9 cellular contexts compared by ENCODE assay signal in the genomic region with DNA sequence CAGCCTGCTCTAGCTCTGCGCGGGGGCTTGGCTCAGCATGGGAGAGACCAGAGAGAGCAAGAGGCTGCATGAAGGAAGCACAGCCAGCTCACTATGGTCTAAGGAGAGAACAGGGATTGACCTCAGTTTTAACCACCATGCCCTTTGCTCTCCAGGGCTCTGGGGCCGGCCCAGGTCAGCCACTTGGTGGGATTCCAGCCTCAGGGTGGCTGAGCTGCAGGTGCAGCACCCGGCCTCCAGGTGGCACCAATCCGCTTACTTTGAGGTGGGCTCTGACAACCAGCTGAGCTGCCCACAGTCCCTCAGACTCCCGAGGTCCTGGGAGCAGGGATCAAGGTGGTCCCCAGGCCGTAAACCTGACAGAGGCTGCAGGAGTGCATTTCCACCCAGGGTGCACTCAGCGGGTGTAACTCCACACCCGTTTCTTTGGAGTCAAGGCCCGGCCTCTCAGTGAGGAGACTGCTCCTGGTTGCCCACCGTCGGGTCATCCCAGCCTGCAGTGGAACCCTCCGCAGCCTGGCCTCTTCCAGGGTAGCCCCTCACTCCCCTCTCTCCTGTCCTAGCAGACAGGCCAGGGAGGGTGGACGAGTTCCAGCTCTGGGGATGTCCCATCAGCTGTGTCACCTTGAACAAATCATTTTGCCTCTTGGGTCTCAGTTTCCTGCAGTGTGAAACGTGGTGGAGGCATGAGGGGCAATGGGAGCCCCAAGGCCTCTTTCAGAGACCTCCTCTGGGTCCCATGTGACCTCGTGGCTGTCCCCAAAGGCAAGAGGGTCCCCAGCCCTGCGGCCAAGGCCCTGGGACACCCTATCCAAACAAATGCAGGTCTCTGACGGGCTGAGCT. TPM values are rescaled to one million over a fixed set of nuclear protein-coding genes. Genes with fewer than 3 reads are reported as not detected.
A peak's percentile ranks its signal among the peaks of the same experiment; 100 is the strongest.
DNase-seq lines count a peak whose midpoint lies in the region; ATAC-seq and TF ChIP-seq lines count a peak whose summit lies in the region.
"Had no signal": no experiment of that assay in that cellular context is flagged by ENCODE, and none has a peak within 500 bp of the region (broad histone marks: within the 10 kb centered on the region; RNA-seq: fewer than 3 reads in every experiment).

No MANE protein-coding gene starts in this region.

- H2AFZ ChIP-seq in GM23248, result no peak overlapping the region

- peaks cover 42% of the 10 kb centered on the region for H3K27me3 ChIP-seq in GM23248 (replicated peaks; ENCODE audit: insufficient read depth)

- no peak overlapping the region for H3K9ac ChIP-seq in GM23248

- H3K4me3 ChIP-seq in GM23248, result no peak overlapping the region
- no peak overlapping the region for H3K4me3 ChIP-seq in fibroblast of the aortic adventitia (ENCODE audit: low read depth, low read length)

- no peaks in the 10 kb centered on the region for H3F3A ChIP-seq in GM23248 (ENCODE audit: insufficient read depth)

- no peaks in the 10 kb centered on the region for H4K20me1 ChIP-seq in GM23248 (ENCODE audit: insufficient read depth)

- H3K4me1 ChIP-seq in GM23248 (ENCODE audit: insufficient read depth), result no peaks in the 10 kb centered on the region

- H3K9me3 ChIP-seq in GM23248 (ENCODE audit: low read depth), result no peaks in the 10 kb centered on the region

- no peaks in the 10 kb centered on the region for H3K36me3 Mint-ChIP-seq in activated T-cell treated with anti-CD3 and anti-CD28 coated beads, Interleukin-2, amount 50 U/mL, for 72 hours (ENCODE audit: insufficient read depth in 2 of 2)
- H3K36me3 Mint-ChIP-seq in type B pancreatic cell, result no peaks in the 10 kb centered on the region

- no peaks in the 10 kb centered on the region for H3K9me2 ChIP-seq in GM23248 (ENCODE audit: insufficient read depth)

- no peaks in the 10 kb centered on the region for H3K79me2 ChIP-seq in GM23248 (ENCODE audit: insufficient read depth)

- peak; percentile 55 to 57 for ATAC-seq in activated T-cell treated with anti-CD3 and anti-CD28 coated beads, Interleukin-2, amount 50 U/mL, for 72 hours (replicated peaks in 1 of 2)
- ATAC-seq in omental fat pad (ENCODE audit: low FRiP score), result peak; percentile 57
- no peak for ATAC-seq in GM19035 (IDR thresholded peaks at IDR 0.05; ENCODE audit: unreplicated experiment)

- no peaks in the 10 kb centered on the region for H3K36me3 ChIP-seq in GM23248 (ENCODE audit: low read depth)

- WGBS in GM23248 (ENCODE audit: low coverage in 1 of 2, low lambda C conversion rate in 2 of 2, missing lambda C conversion rate in 2 of 2), 2 experiments, result 19 to 24% methylated on average over 17 to 18 of the region's 18 CpGs

- in situ Hi-C loops in GM23248 (cut with MboI), result no loop called here

- DNase-seq in GM23248 (peak; percentile 67), OCI-M1 (lab: John Stamatoyannopoulos, UW) (peak; percentile 77), fibroblast of the aortic adventitia (ENCODE audit: low read depth) (peak; percentile 49), omental fat pad (ENCODE audit: low spot score) (peak; percentile 33), type B pancreatic cell (ENCODE audit: extremely low spot score, unreplicated experiment) (no peak)
- peak; percentile 66 to 68 for DNase-seq in activated T-cell treated with anti-CD3 and anti-CD28 coated beads, Interleukin-2, amount 50 U/mL, for 72 hours

- H3K27ac ChIP-seq in C4-2B (no peak overlapping the region), GM23248 (no peak overlapping the region)

- TF ChIP-seq CTCF in C4-2B (conservative IDR thresholded peaks at IDR 0.05) (peak; percentile 90), fibroblast of the aortic adventitia (IDR thresholded peaks at IDR 0.05; ENCODE audit: insufficient read depth, low read length) (peak; percentile 94), omental fat pad (IDR thresholded peaks at IDR 0.05) (peak in 1 of 3 donors; percentile 68), type B pancreatic cell (conservative IDR thresholded peaks at IDR 0.05) (peak; percentile 88)

- no peaks in the 10 kb centered on the region for H3K9me3 Mint-ChIP-seq in activated T-cell treated with anti-CD3 and anti-CD28 coated beads, Interleukin-2, amount 50 U/mL, for 72 hours
- no peaks in the 10 kb centered on the region for H3K9me3 Mint-ChIP-seq in type B pancreatic cell

- H3K27ac Mint-ChIP-seq in activated T-cell treated with anti-CD3 and anti-CD28 coated beads, Interleukin-2, amount 50 U/mL, for 72 hours, result no peak overlapping the region
- no peak overlapping the region for H3K27ac Mint-ChIP-seq in type B pancreatic cell

- H3K27me3 Mint-ChIP-seq in activated T-cell treated with anti-CD3 and anti-CD28 coated beads, Interleukin-2, amount 50 U/mL, for 72 hours (ENCODE audit: low read depth), result peaks cover 25% of the 10 kb centered on the region
- H3K27me3 Mint-ChIP-seq in type B pancreatic cell, result peaks cover 59% of the 10 kb centered on the region

- peak overlapping the region; percentile 20 for H3K4me2 ChIP-seq in GM23248 (ENCODE audit: unreplicated experiment)

- no peak overlapping the region for H3K4me3 Mint-ChIP-seq in activated T-cell treated with anti-CD3 and anti-CD28 coated beads, Interleukin-2, amount 50 U/mL, for 72 hours
- no peak overlapping the region for H3K4me3 Mint-ChIP-seq in type B pancreatic cell

- peaks cover 5% of the 10 kb centered on the region for H3K4me1 Mint-ChIP-seq in activated T-cell treated with anti-CD3 and anti-CD28 coated beads, Interleukin-2, amount 50 U/mL, for 72 hours (ENCODE audit: low read depth)
- no peaks in the 10 kb centered on the region for H3K4me1 Mint-ChIP-seq in type B pancreatic cell (ENCODE audit: unreplicated experiment)

RNA-seq across cellular contexts. Expression of gene LGR6, which starts 0.6 kb away (rescaled TPM):
- total RNA-seq in GM23248 (2014; rRNA removed; shearing (Covaris generic)), result not detected in 2 replicates
- polyA plus RNA-seq in GM23248 (2016; fragmentation: Nextera tagmentation; extraction: Ambion mirVana), result not detected in 2 replicates
- total RNA-seq in activated T-cell treated with anti-CD3 and anti-CD28 coated beads, Interleukin-2, amount 50 U/mL, for 72 hours, result under 1 TPM; 0.22 to 0.69 TPM
- total RNA-seq in fibroblast of the aortic adventitia (ENCODE audit: low replicate concordance), result not detected in 2 replicates
- total RNA-seq in omental fat pad, result under 1 TPM in 2 of 4 donors, not detected in 2; 0.28 to 0.32 TPM
- total RNA-seq in type B pancreatic cell (ENCODE audit: low replicate concordance), result 2.8 and 6.9 TPM in 2 replicates
- total RNA-seq: T-helper 1 cell treated with Interleukin-12 subunit alpha and Interleukin-12 subunit beta and Interleukin-4 antibody, amounts not matched to agents 30 ng/mL and 1 ng/mL, for 36 hours had no signal

RNA-seq across cellular contexts. Expression of gene PTPN7, which starts 32.6 kb away (rescaled TPM):
- total RNA-seq in GM23248 (2014; rRNA removed; shearing (Covaris generic)), result not detected in 2 replicates
- 0.16 TPM in 1 of 2 replicates, not detected in the other for polyA plus RNA-seq in GM23248 (2016; fragmentation: Nextera tagmentation; extraction: Ambion mirVana)
- total RNA-seq in activated T-cell treated with anti-CD3 and anti-CD28 coated beads, Interleukin-2, amount 50 U/mL, for 72 hours, result 100 to 1,000 TPM; 196 to 201 TPM
- not detected in 2 replicates for total RNA-seq in fibroblast of the aortic adventitia (ENCODE audit: low replicate concordance)
- 10 to 100 TPM in 1 of 4 donors, 1 to 10 TPM in 3; 2.9 to 14.4 (median 4.6) TPM for total RNA-seq in omental fat pad
- total RNA-seq in type B pancreatic cell (ENCODE audit: low replicate concordance), result 0.29 TPM in 1 of 2 replicates, not detected in the other

RNA-seq across cellular contexts. Expression of gene ARL8A, which starts 48.5 kb away (rescaled TPM):
- total RNA-seq in GM23248 (2014; rRNA removed; shearing (Covaris generic)), result 25.0 and 32.5 TPM in 2 replicates
- 33.5 and 33.9 TPM in 2 replicates for polyA plus RNA-seq in GM23248 (2016; fragmentation: Nextera tagmentation; extraction: Ambion mirVana)
- 10 to 100 TPM; 58.1 to 77.1 TPM for total RNA-seq in activated T-cell treated with anti-CD3 and anti-CD28 coated beads, Interleukin-2, amount 50 U/mL, for 72 hours
- 3.4 and 16.9 TPM in 2 replicates for total RNA-seq in fibroblast of the aortic adventitia (ENCODE audit: low replicate concordance)
- 10 to 100 TPM; 31.1 to 61.8 (median 43.0) TPM for total RNA-seq in omental fat pad
- total RNA-seq in type B pancreatic cell (ENCODE audit: low replicate concordance), result 58.6 and 69.1 TPM in 2 replicates

Comparison
In these comparisons a context has a peak if more than half of its experiments do, and no peak if none do; other contexts are left out.
1. RNA of gene PTPN7, which starts 32.6 kb away (total RNA-seq): 196 to 201 TPM in activated T-cell treated with anti-CD3 and anti-CD28 coated beads, Interleukin-2, amount 50 U/mL, for 72 hours; 2.9 to 14.4 TPM in omental fat pad, 0.29 TPM in type B pancreatic cell, not detected in GM23248 and not detected in fibroblast of the aortic adventitia; every median in the first group is over 10 times any median in the second.